In the genomic region with DNA sequence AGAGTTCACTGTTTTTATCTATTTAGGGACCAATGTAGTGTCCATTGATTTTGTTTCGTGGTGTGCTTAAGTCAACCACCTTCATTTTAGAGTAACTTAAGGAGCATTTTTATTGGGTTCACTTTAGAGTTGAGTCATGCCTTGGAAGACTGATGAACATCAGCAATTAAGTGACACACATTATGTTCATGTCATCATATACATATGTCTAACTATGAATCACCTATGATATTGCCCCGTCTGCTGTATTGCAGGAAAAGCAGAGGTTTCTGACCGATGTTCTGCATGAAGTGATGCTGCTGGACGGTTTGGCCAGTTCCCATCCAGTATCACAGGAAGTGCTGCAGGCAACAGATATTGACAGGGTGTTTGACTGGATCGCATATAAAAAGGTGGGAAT, we compare ENCODE assay signal across 30 cellular contexts.
"Had no signal": no experiment of that assay in that cellular context is flagged by ENCODE, and none has a peak within 500 bp of the region (broad histone marks: within the 10 kb centered on the region; RNA-seq: fewer than 3 reads in every experiment).

No MANE protein-coding gene starts in this region.

- H3K4me2 ChIP-seq: neural progenitor cell had no signal

- DNase-seq: activated B cell treated with CpG ODN at 0.5 μM for 24 hours; activated CD4-positive, alpha-beta T cell treated with anti-CD3 and anti-CD28 coated beads, Interleukin-2, amount 50 U/mL, for 1 hour; activated CD8-positive, alpha-beta T cell treated with anti-CD3 and anti-CD28 coated beads for 36 hours; activated naive CD4-positive, alpha-beta T cell; activated T-cell treated with anti-CD3 and anti-CD28 coated beads, Interleukin-2, amount 50 U/mL, for 48 hours; anterior cingulate cortex; body of pancreas; cerebellar nuclear complex; colonic mucosa; effector CD8-positive, alpha-beta T cell; left lung; lower lobe of right lung; mesendoderm; natural killer cell; occipital lobe; stimulated activated CD4-positive, alpha-beta T cell treated with anti-CD3 and anti-CD28 coated beads, Interleukin-15, amount 100 ng/mL, for 24 hours; stimulated activated CD4-positive, alpha-beta T cell treated with anti-CD3 and anti-CD28 coated beads, Interleukin-2, amount 100 ng/mL, for 24 hours; stimulated activated naive B cell treated with anti-CD40 and anti-IgM and Interleukin-4, amounts not matched to agents 10 μg/mL and 1 μg/mL and 100 μg/mL, for 72 hours; stomach; T-helper 2 cell; tibial artery had no signal

- H2AFZ ChIP-seq: neural progenitor cell, parathyroid adenoma had no signal

- H3K4me1 Mint-ChIP-seq: activated B cell treated with CpG ODN at 0.5 μM for 24 hours; natural killer cell; neural progenitor cell; stimulated activated naive B cell treated with anti-CD40 and anti-IgM and Interleukin-4, amounts not matched to agents 10 μg/mL and 1 μg/mL and 100 μg/mL, for 72 hours had no signal

- FAIRE-seq: endometrium, frontal cortex, islet of Langerhans had no signal

- H3K36me3 Mint-ChIP-seq: activated naive CD8-positive, alpha-beta T cell; neural progenitor cell; stimulated activated naive B cell treated with anti-CD40 and anti-IgM and Interleukin-4, amounts not matched to agents 10 μg/mL and 1 μg/mL and 100 μg/mL, for 72 hours had no signal

- H3K27ac Mint-ChIP-seq: activated B cell treated with CpG ODN at 0.5 μM for 24 hours; activated CD8-positive, alpha-beta T cell treated with anti-CD3 and anti-CD28 coated beads for 36 hours; activated naive CD8-positive, alpha-beta T cell; natural killer cell; neural progenitor cell; stimulated activated naive B cell treated with anti-CD40 and anti-IgM and Interleukin-4, amounts not matched to agents 10 μg/mL and 1 μg/mL and 100 μg/mL, for 72 hours had no signal

- H3K36me3 ChIP-seq: cardiac muscle cell, colonic mucosa, left lung, lower lobe of right lung, neural progenitor cell, right atrium auricular region, stomach, suprapubic skin, tibial artery had no signal

- ATAC-seq: activated CD8-positive, alpha-beta T cell treated with anti-CD3 and anti-CD28 coated beads for 36 hours; body of pancreas; left lung; lower lobe of right lung; natural killer cell; stimulated activated naive B cell treated with anti-CD40 and anti-IgM and Interleukin-4, amounts not matched to agents 10 μg/mL and 1 μg/mL and 100 μg/mL, for 72 hours had no signal

- H3K27me3 Mint-ChIP-seq: activated B cell treated with CpG ODN at 0.5 μM for 24 hours; activated CD8-positive, alpha-beta T cell treated with anti-CD3 and anti-CD28 coated beads for 36 hours; activated naive CD8-positive, alpha-beta T cell; stimulated activated naive B cell treated with anti-CD40 and anti-IgM and Interleukin-4, amounts not matched to agents 10 μg/mL and 1 μg/mL and 100 μg/mL, for 72 hours had no signal

- H3K4me3 ChIP-seq: body of pancreas, cardiac muscle cell, colonic mucosa, left lung, lower lobe of right lung, neural progenitor cell, right atrium auricular region, stomach, suprapubic skin, tibial artery had no signal

- H3K79me2 ChIP-seq: parathyroid adenoma had no signal

- H3K4me3 Mint-ChIP-seq: activated B cell treated with CpG ODN at 0.5 μM for 24 hours; activated CD8-positive, alpha-beta T cell treated with anti-CD3 and anti-CD28 coated beads for 36 hours; activated naive CD8-positive, alpha-beta T cell; natural killer cell; neural progenitor cell; stimulated activated naive B cell treated with anti-CD40 and anti-IgM and Interleukin-4, amounts not matched to agents 10 μg/mL and 1 μg/mL and 100 μg/mL, for 72 hours had no signal

- H3K27me3 ChIP-seq: body of pancreas, cardiac muscle cell, colonic mucosa, left lung, neural progenitor cell, right atrium auricular region, stomach, suprapubic skin, tibial artery had no signal

- H3K9ac ChIP-seq: neural progenitor cell, parathyroid adenoma had no signal

- H3K9me3 ChIP-seq: body of pancreas, colonic mucosa, left lung, lower lobe of right lung, right atrium auricular region, stomach, suprapubic skin, tibial artery had no signal

- H3K27ac ChIP-seq: body of pancreas, cardiac muscle cell, colonic mucosa, left lung, lower lobe of right lung, neural progenitor cell, parathyroid adenoma, right atrium auricular region, stomach, suprapubic skin, tibial artery had no signal

- H3K4me1 ChIP-seq: body of pancreas, colonic mucosa, left lung, lower lobe of right lung, neural progenitor cell, parathyroid adenoma, right atrium auricular region, stomach, suprapubic skin, tibial artery had no signal
